Comparison of ENCODE assay signal across 16 cellular contexts in genomic region chr20:62973033-62973745, GRCh38. TPM values are rescaled to one million over a fixed set of nuclear protein-coding genes. Genes with fewer than 3 reads are reported as not detected.
DNase-seq lines count a peak whose midpoint lies in the region; ATAC-seq and TF ChIP-seq lines count a peak whose summit lies in the region.
"Had no signal": no experiment of that assay in that cellular context is flagged by ENCODE, and none has a peak within 500 bp of the region (broad histone marks: within the 10 kb centered on the region; RNA-seq: fewer than 3 reads in every experiment).

No MANE protein-coding gene starts in this region.

- no peak overlapping the region for H3K27ac Mint-ChIP-seq in chondrocyte (ENCODE audit: unreplicated experiment)
- H3K27ac Mint-ChIP-seq in neural progenitor cell, result no peak overlapping the region
- H3K27ac Mint-ChIP-seq in stimulated activated naive CD8-positive, alpha-beta T cell treated with anti-CD3 and anti-CD28 coated beads, Interleukin-15, amount 100 ng/mL, for 72 hours, result no peak overlapping the region
- H3K27ac Mint-ChIP-seq: activated T-helper 2 cell treated with anti-CD3 and anti-CD28 coated beads, Interferon-gamma antibody, Interleukin-2, Interleukin-4, amounts not matched to agents 10 μg/mL and 5 μg/mL and 100 μg/mL, durations not matched to agents 14 hours and 24 hours and 36 hours had no signal

- TF ChIP-seq CTCF in chondrocyte (IDR thresholded peaks at IDR 0.05) (no peak), neural progenitor cell (IDR thresholded peaks at IDR 0.05) (no peak)

- H3K4me3 Mint-ChIP-seq in chondrocyte (ENCODE audit: unreplicated experiment), result peak overlapping the region; percentile 66
- H3K4me3 Mint-ChIP-seq in neural progenitor cell, result peak overlapping the region; percentile 64
- H3K4me3 Mint-ChIP-seq in stimulated activated naive CD8-positive, alpha-beta T cell treated with anti-CD3 and anti-CD28 coated beads, Interleukin-15, amount 100 ng/mL, for 72 hours, result peak overlapping the region in 1 of 2 donors; percentile 75

- peak overlapping the region in 3 of 11 experiments; percentile 10 to 38 (median 25); a peak in 1 of 22 replicates for H3K9ac ChIP-seq in BLaER1 treated with 17β-estradiol and CSF1 and Interleukin-3, amounts not matched to agents 10 nM and 100 nM
- H3K9ac ChIP-seq in HUES64 (ENCODE audit: low read depth, low read length) (no peak overlapping the region), neural progenitor cell (no peak overlapping the region)

- H3K4me2 ChIP-seq in BLaER1 treated with 17β-estradiol and CSF1 and Interleukin-3, amounts not matched to agents 10 nM and 100 nM, result peak overlapping the region in 10 of 11 experiments; percentile 68 to 85 (median 76); a peak in 21 of 22 replicates
- peak overlapping the region; percentile 77 for H3K4me2 ChIP-seq in neural progenitor cell

- H3K27me3 Mint-ChIP-seq in chondrocyte (ENCODE audit: low read depth) (peaks cover 51% of the 10 kb centered on the region), neural progenitor cell (ENCODE audit: insufficient read depth, low read depth) (peaks cover 42% of the 10 kb centered on the region)
- peaks cover 69% of the 10 kb centered on the region for H3K27me3 Mint-ChIP-seq in stimulated activated naive CD8-positive, alpha-beta T cell treated with anti-CD3 and anti-CD28 coated beads, Interleukin-15, amount 100 ng/mL, for 72 hours

- WGBS in HUES64, result 9% methylated on average over 39 of the region's 39 CpGs

- no peaks in the 10 kb centered on the region for H3K79me2 ChIP-seq in neural progenitor cell (ENCODE audit: low read depth)

- H3K27ac ChIP-seq in BLaER1 treated with 17β-estradiol and CSF1 and Interleukin-3, amounts not matched to agents 10 nM and 100 nM, result no peak overlapping the region
- H3K27ac ChIP-seq in HUES64 (ENCODE audit: low read depth, low read length) (no peak overlapping the region), neural progenitor cell (no peak overlapping the region), caudate nucleus (ENCODE audit: low read depth, low read length) (no peak overlapping the region)
- H3K27ac ChIP-seq: sigmoid colon had no signal

- no peak for TF ChIP-seq POLR2A in erythroblast (IDR thresholded peaks at IDR 0.05; ENCODE audit: low read length)

- H3K9me3 ChIP-seq in BLaER1 treated with 17β-estradiol and CSF1 and Interleukin-3, amounts not matched to agents 10 nM and 100 nM (replicated peaks in 1 of 11), result no peaks in the 10 kb centered on the region
- H3K9me3 ChIP-seq in HUES64 (ENCODE audit: insufficient read depth, low read depth, low read length), result no peaks in the 10 kb centered on the region
- no peaks in the 10 kb centered on the region for H3K9me3 ChIP-seq in neural progenitor cell (ENCODE audit: low read depth)
- H3K9me3 ChIP-seq: sigmoid colon had no signal

- H3K27me3 ChIP-seq in BLaER1 treated with 17β-estradiol and CSF1 and Interleukin-3, amounts not matched to agents 10 nM and 100 nM, result peaks cover 22 to 46% (median 27%) of the 10 kb centered on the region in 11 experiments
- H3K27me3 ChIP-seq in HUES64 (ENCODE audit: insufficient read depth, low read length) (peaks cover 48% of the 10 kb centered on the region), neural progenitor cell (peaks cover 58% of the 10 kb centered on the region)

- H3K4me3 ChIP-seq in BLaER1 treated with 17β-estradiol and CSF1 and Interleukin-3, amounts not matched to agents 10 nM and 100 nM, result no peak overlapping the region; a peak in 1 of 20 replicates
- H3K4me3 ChIP-seq in HUES64 (ENCODE audit: low read length), result peak overlapping the region; percentile 38
- H3K4me3 ChIP-seq in neural progenitor cell, result peak overlapping the region; percentile 36

- H3K36me3 Mint-ChIP-seq in chondrocyte (ENCODE audit: low read depth), result no peaks in the 10 kb centered on the region
- no peaks in the 10 kb centered on the region for H3K36me3 Mint-ChIP-seq in neural progenitor cell
- H3K36me3 Mint-ChIP-seq: naive thymus-derived CD4-positive, alpha-beta T cell had no signal

- H3K4me1 ChIP-seq in BLaER1 treated with 17β-estradiol and CSF1 and Interleukin-3, amounts not matched to agents 10 nM and 100 nM, result peaks cover 21 to 70% (median 42%) of the 10 kb centered on the region in 10 experiments
- H3K4me1 ChIP-seq in HUES64 (ENCODE audit: insufficient read depth, low read length), result peaks cover 20% of the 10 kb centered on the region
- H3K4me1 ChIP-seq in neural progenitor cell, result peaks cover 11% of the 10 kb centered on the region

- H2AFZ ChIP-seq in neural progenitor cell (replicated peaks), result no peak overlapping the region

- peaks cover 0 to 64% (median 10%) of the 10 kb centered on the region in 11 experiments; a peak in 15 of 22 replicates for H4K20me1 ChIP-seq in BLaER1 treated with 17β-estradiol and CSF1 and Interleukin-3, amounts not matched to agents 10 nM and 100 nM
- H4K20me1 ChIP-seq in neural progenitor cell (ENCODE audit: low read depth), result peaks cover 8% of the 10 kb centered on the region

- H3K9me3 Mint-ChIP-seq in chondrocyte (ENCODE audit: low read depth) (no peaks in the 10 kb centered on the region), neural progenitor cell (no peaks in the 10 kb centered on the region)
- no peaks in the 10 kb centered on the region for H3K9me3 Mint-ChIP-seq in stimulated activated naive CD8-positive, alpha-beta T cell treated with anti-CD3 and anti-CD28 coated beads, Interleukin-15, amount 100 ng/mL, for 72 hours
- H3K9me3 Mint-ChIP-seq: activated T-helper 2 cell treated with anti-CD3 and anti-CD28 coated beads, Interferon-gamma antibody, Interleukin-2, Interleukin-4, amounts not matched to agents 10 μg/mL and 5 μg/mL and 100 μg/mL, durations not matched to agents 14 hours and 24 hours and 36 hours had no signal

- no peak for DNase-seq in chondrocyte (ENCODE audit: low spot score)
- no peak for DNase-seq in neural progenitor cell (ENCODE audit: low spot score)
- no peak for DNase-seq in stimulated activated naive CD8-positive, alpha-beta T cell treated with anti-CD3 and anti-CD28 coated beads, Interleukin-15, amount 100 ng/mL, for 72 hours
- no peak for DNase-seq in caudate nucleus (lab: John Stamatoyannopoulos, UW)
- no peak for DNase-seq in erythroblast (lab: John Stamatoyannopoulos, UW)
- DNase-seq: NCI-H446 treated with DMSO at 0.1 percent for 48 hours had no signal

- ATAC-seq in stimulated activated naive CD8-positive, alpha-beta T cell treated with anti-CD3 and anti-CD28 coated beads, Interleukin-15, amount 100 ng/mL, for 72 hours, result no peak
- ATAC-seq in HG02571 (IDR thresholded peaks at IDR 0.05; ENCODE audit: unreplicated experiment), result no peak

- H3K4me1 Mint-ChIP-seq in chondrocyte (ENCODE audit: low read depth) (peaks cover 3% of the 10 kb centered on the region), neural progenitor cell (peaks cover 28% of the 10 kb centered on the region)
- H3K4me1 Mint-ChIP-seq in stimulated activated naive CD8-positive, alpha-beta T cell treated with anti-CD3 and anti-CD28 coated beads, Interleukin-15, amount 100 ng/mL, for 72 hours, result peaks cover 35% of the 10 kb centered on the region

- H3F3A ChIP-seq in neural progenitor cell (ENCODE audit: low read depth), result peaks cover 6% of the 10 kb centered on the region

- H3K36me3 ChIP-seq in BLaER1 treated with 17β-estradiol and CSF1 and Interleukin-3, amounts not matched to agents 10 nM and 100 nM, result peaks cover 0 to 6% (median 0%) of the 10 kb centered on the region in 11 experiments; a peak in 5 of 22 replicates
- H3K36me3 ChIP-seq in HUES64 (ENCODE audit: insufficient read depth, low read length) (no peaks in the 10 kb centered on the region), neural progenitor cell (no peaks in the 10 kb centered on the region)
- H3K36me3 ChIP-seq: sigmoid colon had no signal

RNA-seq across cellular contexts. Expression of gene SLC17A9, which starts 20.7 kb away (rescaled TPM):
- polyA plus RNA-seq in HUES64 (2013, experiment 1 of 2), result 6.0 TPM
- 6.9 TPM for polyA plus RNA-seq in HUES64 (2013, experiment 2 of 2)
- total RNA-seq in chondrocyte (0.24 to 1.2 TPM (median 0.79 TPM) in 3 replicates), neural progenitor cell (ENCODE audit: low replicate concordance) (0.17 and 0.74 TPM in 2 replicates)

RNA-seq across cellular contexts. Expression of gene BHLHE23, which starts 33.6 kb away (rescaled TPM):
- polyA plus RNA-seq in HUES64 (2013, experiment 1 of 2), result not detected
- not detected for polyA plus RNA-seq in HUES64 (2013, experiment 2 of 2)
- not detected in 3 replicates for total RNA-seq in chondrocyte
- 0.22 TPM in 1 of 2 replicates, not detected in the other for total RNA-seq in neural progenitor cell (ENCODE audit: low replicate concordance)
- total RNA-seq: activated T-helper 2 cell treated with anti-CD3 and anti-CD28 coated beads, Interferon-gamma antibody, Interleukin-2, Interleukin-4, amounts not matched to agents 10 μg/mL and 5 μg/mL and 100 μg/mL, durations not matched to agents 14 hours and 24 hours and 36 hours; dermis blood vessel endothelial cell; liver; naive thymus-derived CD4-positive, alpha-beta T cell; OCI-LY7; sigmoid colon; ureter had no signal
- polyA plus RNA-seq: liver; naive thymus-derived CD4-positive, alpha-beta T cell; sigmoid colon had no signal

RNA-seq across cellular contexts. Expression of gene GID8, which starts 35.2 kb away (rescaled TPM):
- 43.9 TPM for polyA plus RNA-seq in HUES64 (2013, experiment 1 of 2)
- polyA plus RNA-seq in HUES64 (2013, experiment 2 of 2), result 45.3 TPM
- total RNA-seq in chondrocyte, result 26.3 to 30.7 TPM (median 29.7 TPM) in 3 replicates
- total RNA-seq in neural progenitor cell (ENCODE audit: low replicate concordance), result 48.7 and 50.0 TPM in 2 replicates

RNA-seq across cellular contexts. Expression of gene DIDO1, which starts 46.9 kb away (rescaled TPM):
- polyA plus RNA-seq in HUES64 (2013, experiment 1 of 2), result 42.2 TPM
- 44.1 TPM for polyA plus RNA-seq in HUES64 (2013, experiment 2 of 2)
- 41.6 to 53.8 TPM (median 42.5 TPM) in 3 replicates for total RNA-seq in chondrocyte
- total RNA-seq in neural progenitor cell (ENCODE audit: low replicate concordance), result 64.5 and 68.5 TPM in 2 replicates

Comparison
In these comparisons a context has a peak if more than half of its experiments do, and no peak if none do; other contexts are left out.
1. H3K4me3 ChIP-seq: peak in HUES64 (single experiment) and neural progenitor cell (single experiment); none in BLaER1 treated with 17β-estradiol and CSF1 and Interleukin-3, amounts not matched to agents 10 nM and 100 nM (0 of 10).